In genomic region chr12:55847603-55848329, GRCh38 we compare ENCODE assay signal across 1 cellular context.
TF ChIP-seq lines count a peak whose summit lies in the region.

No MANE protein-coding gene starts in this region.

TF ChIP-seq in HepG2, 621 proteins besides CTCF, POLR2A, EP300 and RAD21:
- TF ChIP-seq PLRG1 (conservative IDR thresholded peaks at IDR 0.05) = no peak
- TF ChIP-seq, protein P1, sequence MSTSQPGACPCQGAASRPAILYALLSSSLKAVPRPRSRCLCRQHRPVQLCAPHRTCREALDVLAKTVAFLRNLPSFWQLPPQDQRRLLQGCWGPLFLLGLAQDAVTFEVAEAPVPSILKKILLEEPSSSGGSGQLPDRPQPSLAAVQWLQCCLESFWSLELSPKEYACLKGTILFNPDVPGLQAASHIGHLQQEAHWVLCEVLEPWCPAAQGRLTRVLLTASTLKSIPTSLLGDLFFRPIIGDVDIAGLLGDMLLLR (CRISPR knock-in tag; IDR thresholded peaks at IDR 0.05) = no peak
- TF ChIP-seq, protein P2, sequence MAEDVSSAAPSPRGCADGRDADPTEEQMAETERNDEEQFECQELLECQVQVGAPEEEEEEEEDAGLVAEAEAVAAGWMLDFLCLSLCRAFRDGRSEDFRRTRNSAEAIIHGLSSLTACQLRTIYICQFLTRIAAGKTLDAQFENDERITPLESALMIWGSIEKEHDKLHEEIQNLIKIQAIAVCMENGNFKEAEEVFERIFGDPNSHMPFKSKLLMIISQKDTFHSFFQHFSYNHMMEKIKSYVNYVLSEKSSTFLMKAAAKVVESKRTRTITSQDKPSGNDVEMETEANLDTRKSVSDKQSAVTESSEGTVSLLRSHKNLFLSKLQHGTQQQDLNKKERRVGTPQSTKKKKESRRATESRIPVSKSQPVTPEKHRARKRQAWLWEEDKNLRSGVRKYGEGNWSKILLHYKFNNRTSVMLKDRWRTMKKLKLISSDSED (CRISPR knock-in tag; IDR thresholded peaks at IDR 0.05) = no peak
- TF ChIP-seq TSC22D2 (CRISPR knock-in tag; IDR thresholded peaks at IDR 0.05; ENCODE audit: borderline replicate concordance) = no peak
- TF ChIP-seq CREB3 (CRISPR knock-in tag; IDR thresholded peaks at IDR 0.05) = no peak
- TF ChIP-seq PHF20 (CRISPR knock-in tag; IDR thresholded peaks at IDR 0.05) = no peak
- no peak for TF ChIP-seq ZNF510 (CRISPR knock-in tag; IDR thresholded peaks at IDR 0.05; ENCODE audit: low read depth)
- no peak for TF ChIP-seq PPARG (CRISPR knock-in tag; conservative IDR thresholded peaks at IDR 0.05)
- peak; percentile 60; the same call in 1 of the 2 replicates for TF ChIP-seq ZKSCAN5 (CRISPR knock-in tag; IDR thresholded peaks at IDR 0.05)
- no peak for TF ChIP-seq STAG1 (CRISPR knock-in tag; IDR thresholded peaks at IDR 0.05)
- TF ChIP-seq SP5 (CRISPR knock-in tag; IDR thresholded peaks at IDR 0.05; ENCODE audit: borderline replicate concordance, low read depth) = no peak
- TF ChIP-seq KDM6A (CRISPR knock-in tag; IDR thresholded peaks at IDR 0.05; ENCODE audit: low read depth) = no peak
- TF ChIP-seq HNRNPH1 (optimal IDR thresholded peaks at IDR 0.05; ENCODE audit: low read depth, low read length) = no peak
- no peak for TF ChIP-seq SRSF9 (IDR thresholded peaks at IDR 0.05; ENCODE audit: borderline replicate concordance, insufficient read depth, low read depth, low read length, poor library complexity, severe bottlenecking)
- peak; percentile 58; the same call in 1 of the 2 replicates for TF ChIP-seq ZNF143 (CRISPR knock-in tag; IDR thresholded peaks at IDR 0.05)
TF ChIP-seq in HepG2: peak in this region for 2.
